In genomic region chr15:47116698-47117097, GRCh38 we compare ENCODE assay signal across 15 cellular contexts.
A peak's percentile ranks its signal among the peaks of the same experiment; 100 is the strongest.
DNase-seq lines count a peak whose midpoint lies in the region; ATAC-seq and TF ChIP-seq lines count a peak whose summit lies in the region.
"Had no signal": no experiment of that assay in that cellular context is flagged by ENCODE, and none has a peak within 500 bp of the region (broad histone marks: within the 10 kb centered on the region; RNA-seq: fewer than 3 reads in every experiment).

No MANE protein-coding gene starts in this region.

- no peak overlapping the region for H3K27ac ChIP-seq in PC-9
- H3K27ac ChIP-seq: A549 had no signal

- no peaks in the 10 kb centered on the region for H4K20me1 ChIP-seq in PC-9 (ENCODE audit: insufficient read depth)

- no peaks in the 10 kb centered on the region for H3K4me1 ChIP-seq in PC-9 (replicated peaks; ENCODE audit: insufficient read depth)
- H3K4me1 ChIP-seq: A549 had no signal

- no TSS peak for BruUV-seq in PC-9 (replicated peaks; lab: Mats Ljungman, UMichigan)

- intact Hi-C loops in PC-9 (cut with micrococcal nuclease; ENCODE audit: unreplicated experiment), result no loop called here

- H2AFZ ChIP-seq in PC-9, result no peak overlapping the region

- no peak for ATAC-seq in GM21737 (IDR thresholded peaks at IDR 0.05; ENCODE audit: unreplicated experiment)
- ATAC-seq: A549; CD8-positive, alpha-beta T cell; HepG2 had no signal

- CTCF ChIA-PET in PC-9 (lab: Charles Lee), result no interaction called here

- no peaks in the 10 kb centered on the region for H3K4me1 Mint-ChIP-seq in endothelial cell (ENCODE audit: unreplicated experiment)
- no peaks in the 10 kb centered on the region for H3K4me1 Mint-ChIP-seq in neural crest cell
- H3K4me1 Mint-ChIP-seq: CD14-positive monocyte had no signal

- H3K9me2 ChIP-seq in PC-9 (ENCODE audit: insufficient read depth), result no peaks in the 10 kb centered on the region

- H3K9me3 Mint-ChIP-seq in endothelial cell (ENCODE audit: unreplicated experiment), result no peaks in the 10 kb centered on the region
- peaks cover 11% of the 10 kb centered on the region for H3K9me3 Mint-ChIP-seq in neural crest cell

- H3K36me3 ChIP-seq in PC-9 (ENCODE audit: low read depth), result no peaks in the 10 kb centered on the region

- no peak overlapping the region for H3K27ac Mint-ChIP-seq in endothelial cell (ENCODE audit: unreplicated experiment)
- H3K27ac Mint-ChIP-seq in neural crest cell (ENCODE audit: unreplicated experiment), result no peak overlapping the region
- H3K27ac Mint-ChIP-seq: CD14-positive monocyte; CD8-positive, alpha-beta T cell had no signal

- no peaks in the 10 kb centered on the region for H3K9me3 ChIP-seq in PC-9 (ENCODE audit: insufficient read depth, low read depth)
- H3K9me3 ChIP-seq: A549 had no signal

- POLR2A ChIA-PET in PC-9 (lab: Charles Lee; ENCODE audit: unreplicated experiment), result no interaction called here

- DNase-seq in PC-9 (no peak), endothelial cell (ENCODE audit: low spot score) (no peak), neural crest cell (ENCODE audit: low read depth, low spot score) (no peak), middle frontal gyrus (ENCODE audit: extremely low spot score, low spot score) (no peak), foreskin melanocyte (no peak)
- DNase-seq: CD8-positive, alpha-beta T cell; COR-L47; DMS153; DMS79 treated with DMSO at 0.1 percent for 48 hours; EL; HCEC 1CT had no signal

- H3K36me3 Mint-ChIP-seq in endothelial cell (ENCODE audit: low read depth, unreplicated experiment) (no peaks in the 10 kb centered on the region), neural crest cell (ENCODE audit: low read depth) (no peaks in the 10 kb centered on the region)
- H3K36me3 Mint-ChIP-seq: CD14-positive monocyte; CD8-positive, alpha-beta T cell had no signal

- no peaks in the 10 kb centered on the region for H3K27me3 ChIP-seq in PC-9 (ENCODE audit: insufficient read depth, low read depth)

- no peaks in the 10 kb centered on the region for H3K79me2 ChIP-seq in PC-9 (ENCODE audit: low read depth)

- H3K27me3 Mint-ChIP-seq in endothelial cell (ENCODE audit: unreplicated experiment) (no peaks in the 10 kb centered on the region), neural crest cell (ENCODE audit: low read depth) (no peaks in the 10 kb centered on the region)

- TF ChIP-seq CTCF in PC-9 (conservative IDR thresholded peaks at IDR 0.05) (peak; percentile 24; the same call in 1 of the 2 replicates), endothelial cell (IDR thresholded peaks at IDR 0.05; ENCODE audit: unreplicated experiment) (peak; percentile 45), neural crest cell (conservative IDR thresholded peaks at IDR 0.05) (peak; percentile 38)

- no peaks in the 10 kb centered on the region for H3F3A ChIP-seq in PC-9 (ENCODE audit: insufficient read depth, low read depth)

- no peak overlapping the region for H3K4me2 ChIP-seq in PC-9
- H3K4me2 ChIP-seq: A549 had no signal

- H3K4me3 Mint-ChIP-seq in endothelial cell (ENCODE audit: unreplicated experiment), result no peak overlapping the region
- H3K4me3 Mint-ChIP-seq in neural crest cell, result no peak overlapping the region
- H3K4me3 Mint-ChIP-seq: CD14-positive monocyte; CD8-positive, alpha-beta T cell had no signal

- no peak overlapping the region for H3K4me3 ChIP-seq in PC-9
- H3K4me3 ChIP-seq: A549 had no signal
